Comparison of ENCODE assay signal across 1 cellular context in genomic region chr16:57690782-57691471, GRCh38.
TF ChIP-seq lines count a peak whose summit lies in the region.

No MANE protein-coding gene starts in this region.

TF ChIP-seq in K562, 482 proteins besides CTCF, POLR2A, EP300 and RAD21 (continued from another document and continues in another):
- TF ChIP-seq, protein P1, sequence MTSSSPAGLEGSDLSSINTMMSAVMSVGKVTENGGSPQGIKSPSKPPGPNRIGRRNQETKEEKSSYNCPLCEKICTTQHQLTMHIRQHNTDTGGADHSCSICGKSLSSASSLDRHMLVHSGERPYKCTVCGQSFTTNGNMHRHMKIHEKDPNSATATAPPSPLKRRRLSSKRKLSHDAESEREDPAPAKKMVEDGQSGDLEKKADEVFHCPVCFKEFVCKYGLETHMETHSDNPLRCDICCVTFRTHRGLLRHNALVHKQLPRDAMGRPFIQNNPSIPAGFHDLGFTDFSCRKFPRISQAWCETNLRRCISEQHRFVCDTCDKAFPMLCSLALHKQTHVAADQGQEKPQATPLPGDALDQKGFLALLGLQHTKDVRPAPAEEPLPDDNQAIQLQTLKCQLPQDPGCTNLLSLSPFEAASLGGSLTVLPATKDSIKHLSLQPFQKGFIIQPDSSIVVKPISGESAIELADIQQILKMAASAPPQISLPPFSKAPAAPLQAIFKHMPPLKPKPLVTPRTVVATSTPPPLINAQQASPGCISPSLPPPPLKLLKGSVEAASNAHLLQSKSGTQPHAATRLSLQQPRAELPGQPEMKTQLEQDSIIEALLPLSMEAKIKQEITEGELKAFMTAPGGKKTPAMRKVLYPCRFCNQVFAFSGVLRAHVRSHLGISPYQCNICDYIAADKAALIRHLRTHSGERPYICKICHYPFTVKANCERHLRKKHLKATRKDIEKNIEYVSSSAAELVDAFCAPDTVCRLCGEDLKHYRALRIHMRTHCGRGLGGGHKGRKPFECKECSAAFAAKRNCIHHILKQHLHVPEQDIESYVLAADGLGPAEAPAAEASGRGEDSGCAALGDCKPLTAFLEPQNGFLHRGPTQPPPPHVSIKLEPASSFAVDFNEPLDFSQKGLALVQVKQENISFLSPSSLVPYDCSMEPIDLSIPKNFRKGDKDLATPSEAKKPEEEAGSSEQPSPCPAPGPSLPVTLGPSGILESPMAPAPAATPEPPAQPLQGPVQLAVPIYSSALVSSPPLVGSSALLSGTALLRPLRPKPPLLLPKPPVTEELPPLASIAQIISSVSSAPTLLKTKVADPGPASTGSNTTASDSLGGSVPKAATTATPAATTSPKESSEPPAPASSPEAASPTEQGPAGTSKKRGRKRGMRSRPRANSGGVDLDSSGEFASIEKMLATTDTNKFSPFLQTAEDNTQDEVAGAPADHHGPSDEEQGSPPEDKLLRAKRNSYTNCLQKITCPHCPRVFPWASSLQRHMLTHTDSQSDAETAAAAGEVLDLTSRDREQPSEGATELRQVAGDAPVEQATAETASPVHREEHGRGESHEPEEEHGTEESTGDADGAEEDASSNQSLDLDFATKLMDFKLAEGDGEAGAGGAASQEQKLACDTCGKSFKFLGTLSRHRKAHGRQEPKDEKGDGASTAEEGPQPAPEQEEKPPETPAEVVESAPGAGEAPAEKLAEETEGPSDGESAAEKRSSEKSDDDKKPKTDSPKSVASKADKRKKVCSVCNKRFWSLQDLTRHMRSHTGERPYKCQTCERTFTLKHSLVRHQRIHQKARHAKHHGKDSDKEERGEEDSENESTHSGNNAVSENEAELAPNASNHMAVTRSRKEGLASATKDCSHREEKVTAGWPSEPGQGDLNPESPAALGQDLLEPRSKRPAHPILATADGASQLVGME (CRISPR knock-in tag; IDR thresholded peaks at IDR 0.05) = peak; percentile 93
- TF ChIP-seq, protein P2, sequence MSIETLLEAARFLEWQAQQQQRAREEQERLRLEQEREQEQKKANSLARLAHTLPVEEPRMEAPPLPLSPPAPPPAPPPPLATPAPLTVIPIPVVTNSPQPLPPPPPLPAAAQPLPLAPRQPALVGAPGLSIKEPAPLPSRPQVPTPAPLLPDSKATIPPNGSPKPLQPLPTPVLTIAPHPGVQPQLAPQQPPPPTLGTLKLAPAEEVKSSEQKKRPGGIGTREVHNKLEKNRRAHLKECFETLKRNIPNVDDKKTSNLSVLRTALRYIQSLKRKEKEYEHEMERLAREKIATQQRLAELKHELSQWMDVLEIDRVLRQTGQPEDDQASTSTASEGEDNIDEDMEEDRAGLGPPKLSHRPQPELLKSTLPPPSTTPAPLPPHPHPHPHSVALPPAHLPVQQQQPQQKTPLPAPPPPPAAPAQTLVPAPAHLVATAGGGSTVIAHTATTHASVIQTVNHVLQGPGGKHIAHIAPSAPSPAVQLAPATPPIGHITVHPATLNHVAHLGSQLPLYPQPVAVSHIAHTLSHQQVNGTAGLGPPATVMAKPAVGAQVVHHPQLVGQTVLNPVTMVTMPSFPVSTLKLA (conservative IDR thresholded peaks at IDR 0.05) = peak in 1 of 2 experiments; percentile 33; a peak in 1 of 4 replicates
- TF ChIP-seq MTA1 (IDR thresholded peaks at IDR 0.05; ENCODE audit: borderline replicate concordance) (peak; percentile 83), DPF2 (IDR thresholded peaks at IDR 0.05) (peak; percentile 77), ZNF398 (CRISPR knock-in tag; IDR thresholded peaks at IDR 0.05) (no peak), RCOR1 (IDR thresholded peaks at IDR 0.05; ENCODE audit: borderline replicate concordance in 1 of 2, low read depth in 2 of 2, low read length in 2 of 2) (peak in 1 of 2 experiments; percentile 95; a peak in 3 of 4 replicates), TBL1XR1 (IDR thresholded peaks at IDR 0.05; ENCODE audit: low read length in 2 of 2) (0 out of 4 replicates have a peak, but pooled peaks of 1 of the 2 experiments have one; percentile 15), OTX1 (CRISPR knock-in tag; IDR thresholded peaks at IDR 0.05) (peak; percentile 83), TAL1 (IDR thresholded peaks at IDR 0.05) (peak; percentile 82), HDAC2 (IDR thresholded peaks at IDR 0.05) (peak; percentile 77), ZEB2 (IDR thresholded peaks at IDR 0.05) (peak; percentile 61), AFF1 (IDR thresholded peaks at IDR 0.05; ENCODE audit: low read depth in 1 of 2, partially characterized antibody in 2 of 2) (peak; percentile 31 to 59), KLF16 (IDR thresholded peaks at IDR 0.05) (peak; percentile 53; the same call in 1 of the 2 replicates), JUND (IDR thresholded peaks at IDR 0.05; ENCODE audit: borderline replicate concordance, low read depth, low read length) (peak; percentile 3; the same call in 1 of the 2 replicates), JUND (tag; IDR thresholded peaks at IDR 0.05; ENCODE audit: borderline replicate concordance, low read depth, low read length) (peak; percentile 40; the same call in 1 of the 3 replicates), TEAD1 (CRISPR knock-in tag; IDR thresholded peaks at IDR 0.05) (0 out of 4 replicates have a peak, but pooled peaks of 1 of the 2 experiments have one; percentile 57), PML (IDR thresholded peaks at IDR 0.05; ENCODE audit: low read length) (peak; percentile 58; the same call in 1 of the 2 replicates), ZBTB26 (CRISPR knock-in tag; IDR thresholded peaks at IDR 0.05) (peak; percentile 81; the same call in 1 of the 2 replicates), NR2C1 (IDR thresholded peaks at IDR 0.05) (no peak), NR2C1 (tag; IDR thresholded peaks at IDR 0.05) (peak; percentile 14; the same call in 1 of the 2 replicates), NR2F6 (CRISPR knock-in tag; IDR thresholded peaks at IDR 0.05) (no peak), ZBTB8A (IDR thresholded peaks at IDR 0.05; ENCODE audit: partially characterized antibody) (no peak)
- TF ChIP-seq, protein P3, sequence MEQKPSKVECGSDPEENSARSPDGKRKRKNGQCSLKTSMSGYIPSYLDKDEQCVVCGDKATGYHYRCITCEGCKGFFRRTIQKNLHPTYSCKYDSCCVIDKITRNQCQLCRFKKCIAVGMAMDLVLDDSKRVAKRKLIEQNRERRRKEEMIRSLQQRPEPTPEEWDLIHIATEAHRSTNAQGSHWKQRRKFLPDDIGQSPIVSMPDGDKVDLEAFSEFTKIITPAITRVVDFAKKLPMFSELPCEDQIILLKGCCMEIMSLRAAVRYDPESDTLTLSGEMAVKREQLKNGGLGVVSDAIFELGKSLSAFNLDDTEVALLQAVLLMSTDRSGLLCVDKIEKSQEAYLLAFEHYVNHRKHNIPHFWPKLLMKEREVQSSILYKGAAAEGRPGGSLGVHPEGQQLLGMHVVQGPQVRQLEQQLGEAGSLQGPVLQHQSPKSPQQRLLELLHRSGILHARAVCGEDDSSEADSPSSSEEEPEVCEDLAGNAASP (IDR thresholded peaks at IDR 0.05) = no peak
- TF ChIP-seq, protein P4, sequence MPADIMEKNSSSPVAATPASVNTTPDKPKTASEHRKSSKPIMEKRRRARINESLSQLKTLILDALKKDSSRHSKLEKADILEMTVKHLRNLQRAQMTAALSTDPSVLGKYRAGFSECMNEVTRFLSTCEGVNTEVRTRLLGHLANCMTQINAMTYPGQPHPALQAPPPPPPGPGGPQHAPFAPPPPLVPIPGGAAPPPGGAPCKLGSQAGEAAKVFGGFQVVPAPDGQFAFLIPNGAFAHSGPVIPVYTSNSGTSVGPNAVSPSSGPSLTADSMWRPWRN (IDR thresholded peaks at IDR 0.05; ENCODE audit: low read depth) = no peak
- TF ChIP-seq, protein P5, sequence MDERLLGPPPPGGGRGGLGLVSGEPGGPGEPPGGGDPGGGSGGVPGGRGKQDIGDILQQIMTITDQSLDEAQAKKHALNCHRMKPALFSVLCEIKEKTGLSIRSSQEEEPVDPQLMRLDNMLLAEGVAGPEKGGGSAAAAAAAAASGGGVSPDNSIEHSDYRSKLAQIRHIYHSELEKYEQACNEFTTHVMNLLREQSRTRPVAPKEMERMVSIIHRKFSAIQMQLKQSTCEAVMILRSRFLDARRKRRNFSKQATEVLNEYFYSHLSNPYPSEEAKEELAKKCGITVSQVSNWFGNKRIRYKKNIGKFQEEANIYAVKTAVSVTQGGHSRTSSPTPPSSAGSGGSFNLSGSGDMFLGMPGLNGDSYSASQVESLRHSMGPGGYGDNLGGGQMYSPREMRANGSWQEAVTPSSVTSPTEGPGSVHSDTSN (CRISPR knock-in tag; IDR thresholded peaks at IDR 0.05; ENCODE audit: low read depth) = no peak
- TF ChIP-seq, protein P5 (tag; conservative IDR thresholded peaks at IDR 0.05; ENCODE audit: low read depth) = no peak
- TF ChIP-seq, protein P6, sequence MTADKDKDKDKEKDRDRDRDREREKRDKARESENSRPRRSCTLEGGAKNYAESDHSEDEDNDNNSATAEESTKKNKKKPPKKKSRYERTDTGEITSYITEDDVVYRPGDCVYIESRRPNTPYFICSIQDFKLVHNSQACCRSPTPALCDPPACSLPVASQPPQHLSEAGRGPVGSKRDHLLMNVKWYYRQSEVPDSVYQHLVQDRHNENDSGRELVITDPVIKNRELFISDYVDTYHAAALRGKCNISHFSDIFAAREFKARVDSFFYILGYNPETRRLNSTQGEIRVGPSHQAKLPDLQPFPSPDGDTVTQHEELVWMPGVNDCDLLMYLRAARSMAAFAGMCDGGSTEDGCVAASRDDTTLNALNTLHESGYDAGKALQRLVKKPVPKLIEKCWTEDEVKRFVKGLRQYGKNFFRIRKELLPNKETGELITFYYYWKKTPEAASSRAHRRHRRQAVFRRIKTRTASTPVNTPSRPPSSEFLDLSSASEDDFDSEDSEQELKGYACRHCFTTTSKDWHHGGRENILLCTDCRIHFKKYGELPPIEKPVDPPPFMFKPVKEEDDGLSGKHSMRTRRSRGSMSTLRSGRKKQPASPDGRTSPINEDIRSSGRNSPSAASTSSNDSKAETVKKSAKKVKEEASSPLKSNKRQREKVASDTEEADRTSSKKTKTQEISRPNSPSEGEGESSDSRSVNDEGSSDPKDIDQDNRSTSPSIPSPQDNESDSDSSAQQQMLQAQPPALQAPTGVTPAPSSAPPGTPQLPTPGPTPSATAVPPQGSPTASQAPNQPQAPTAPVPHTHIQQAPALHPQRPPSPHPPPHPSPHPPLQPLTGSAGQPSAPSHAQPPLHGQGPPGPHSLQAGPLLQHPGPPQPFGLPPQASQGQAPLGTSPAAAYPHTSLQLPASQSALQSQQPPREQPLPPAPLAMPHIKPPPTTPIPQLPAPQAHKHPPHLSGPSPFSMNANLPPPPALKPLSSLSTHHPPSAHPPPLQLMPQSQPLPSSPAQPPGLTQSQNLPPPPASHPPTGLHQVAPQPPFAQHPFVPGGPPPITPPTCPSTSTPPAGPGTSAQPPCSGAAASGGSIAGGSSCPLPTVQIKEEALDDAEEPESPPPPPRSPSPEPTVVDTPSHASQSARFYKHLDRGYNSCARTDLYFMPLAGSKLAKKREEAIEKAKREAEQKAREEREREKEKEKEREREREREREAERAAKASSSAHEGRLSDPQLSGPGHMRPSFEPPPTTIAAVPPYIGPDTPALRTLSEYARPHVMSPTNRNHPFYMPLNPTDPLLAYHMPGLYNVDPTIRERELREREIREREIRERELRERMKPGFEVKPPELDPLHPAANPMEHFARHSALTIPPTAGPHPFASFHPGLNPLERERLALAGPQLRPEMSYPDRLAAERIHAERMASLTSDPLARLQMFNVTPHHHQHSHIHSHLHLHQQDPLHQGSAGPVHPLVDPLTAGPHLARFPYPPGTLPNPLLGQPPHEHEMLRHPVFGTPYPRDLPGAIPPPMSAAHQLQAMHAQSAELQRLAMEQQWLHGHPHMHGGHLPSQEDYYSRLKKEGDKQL (CRISPR knock-in tag; IDR thresholded peaks at IDR 0.05; ENCODE audit: borderline replicate concordance) = no peak
